In genomic region chr13:24630851-24631341, GRCh38 we compare ENCODE assay signal across 12 cellular contexts. TPM values are rescaled to one million over a fixed set of nuclear protein-coding genes. Genes with fewer than 3 reads are reported as not detected.
DNase-seq lines count a peak whose midpoint lies in the region; ATAC-seq and TF ChIP-seq lines count a peak whose summit lies in the region.
"Had no signal": no experiment of that assay in that cellular context is flagged by ENCODE, and none has a peak within 500 bp of the region (broad histone marks: within the 10 kb centered on the region; RNA-seq: fewer than 3 reads in every experiment).

No MANE protein-coding gene starts in this region.

- no peaks in the 10 kb centered on the region for H3K36me3 ChIP-seq in Loucy (ENCODE audit: insufficient read depth, low read length)

- H3F3A ChIP-seq in Loucy (ENCODE audit: low read depth): no peaks in the 10 kb centered on the region

- H3K4me2 ChIP-seq in Loucy (ENCODE audit: low read depth, low read length, poor library complexity, severe bottlenecking): no peak overlapping the region

- DNase-seq in DMS53 (lab: John Stamatoyannopoulos, UW) (peak; percentile 75), choroid plexus epithelial cell (ENCODE audit: low read depth) (peak; percentile 66), natural killer cell (no peak), retina (no peak), T-helper 9 cell (no peak)
- DNase-seq: activated CD4-positive, alpha-beta memory T cell treated with anti-CD3 and anti-CD28 coated beads, Interleukin-2, amount 10 ng/mL, durations not matched to agents 7 days and 5 days; DMS79; NCI-H1436 treated with DMSO at 0.1 percent for 48 hours had no signal

- no peaks in the 10 kb centered on the region for H3K9me2 ChIP-seq in Loucy (replicated peaks; ENCODE audit: low read depth, low read length)

- H3K4me3 ChIP-seq in Loucy (ENCODE audit: low read length, poor library complexity, severe bottlenecking): no peak overlapping the region
- H3K4me3 ChIP-seq in choroid plexus epithelial cell (ENCODE audit: low read depth, low read length): no peak overlapping the region

- TF ChIP-seq CTCF in Loucy (conservative IDR thresholded peaks at IDR 0.05; ENCODE audit: low read length) (no peak), choroid plexus epithelial cell (conservative IDR thresholded peaks at IDR 0.05; ENCODE audit: low read depth, low read length) (no peak), natural killer cell (IDR thresholded peaks at IDR 0.05) (no peak)

- no peak overlapping the region for H3K9ac ChIP-seq in Loucy (ENCODE audit: low read depth, low read length, poor library complexity, severe bottlenecking)

- no peak overlapping the region for H3K4me3 Mint-ChIP-seq in natural killer cell
- H3K4me3 Mint-ChIP-seq: activated CD4-positive, alpha-beta memory T cell treated with anti-CD3 and anti-CD28 coated beads, Interleukin-2, amount 10 ng/mL, durations not matched to agents 7 days and 5 days had no signal

- H3K36me3 Mint-ChIP-seq in natural killer cell: no peaks in the 10 kb centered on the region

- no peaks in the 10 kb centered on the region for H3K27me3 ChIP-seq in Loucy (ENCODE audit: insufficient read depth, low read length, poor library complexity, severe bottlenecking)

- H2AFZ ChIP-seq in Loucy (ENCODE audit: low read length): peak overlapping the region; percentile 71; the same call in 1 of the 2 replicates

- no peaks in the 10 kb centered on the region for H3K9me3 Mint-ChIP-seq in natural killer cell

- H3K4me1 Mint-ChIP-seq in natural killer cell: peaks cover 45 to 46% of the 10 kb centered on the region in 2 donors

- peak in 1 of 3 donors; percentile 14 for ATAC-seq in natural killer cell
- ATAC-seq in GM18907 (IDR thresholded peaks at IDR 0.05; ENCODE audit: unreplicated experiment): no peak
- ATAC-seq in GM18867 (IDR thresholded peaks at IDR 0.05; ENCODE audit: unreplicated experiment): no peak

- H3K9me3 ChIP-seq in Loucy (ENCODE audit: insufficient read depth, low read depth, low read length): no peaks in the 10 kb centered on the region

- no peaks in the 10 kb centered on the region for H3K79me2 ChIP-seq in Loucy (ENCODE audit: insufficient read depth, low read length)

- H4K20me1 ChIP-seq in Loucy (ENCODE audit: insufficient read depth, low read length, poor library complexity, severe bottlenecking): no peaks in the 10 kb centered on the region

- H3K27me3 Mint-ChIP-seq in natural killer cell (ENCODE audit: low read depth in 2 of 2): no peaks in the 10 kb centered on the region
- H3K27me3 Mint-ChIP-seq: activated CD4-positive, alpha-beta memory T cell treated with anti-CD3 and anti-CD28 coated beads, Interleukin-2, amount 10 ng/mL, durations not matched to agents 7 days and 5 days had no signal

- intact Hi-C loops in natural killer cell (cut with micrococcal nuclease): no loop called here

- peaks cover 50% of the 10 kb centered on the region for H3K4me1 ChIP-seq in Loucy (ENCODE audit: insufficient read depth, low read length, poor library complexity, severe bottlenecking)

- H3K27ac Mint-ChIP-seq in natural killer cell: peak overlapping the region; percentile 52 to 78
- H3K27ac Mint-ChIP-seq: activated CD4-positive, alpha-beta memory T cell treated with anti-CD3 and anti-CD28 coated beads, Interleukin-2, amount 10 ng/mL, durations not matched to agents 7 days and 5 days had no signal

RNA-seq across cellular contexts. Expression of gene ATP12A, which starts 49.3 kb away (rescaled TPM):
- not detected for total RNA-seq in natural killer cell
- total RNA-seq: mononuclear cell had no signal

Comparison
In these comparisons a context has a peak if more than half of its experiments do, and no peak if none do; other contexts are left out.
1. DNase-seq: peak in DMS53 (single experiment) and choroid plexus epithelial cell (single experiment); none in natural killer cell (single experiment), retina (single experiment) and T-helper 9 cell (single experiment).